In the genomic region with DNA sequence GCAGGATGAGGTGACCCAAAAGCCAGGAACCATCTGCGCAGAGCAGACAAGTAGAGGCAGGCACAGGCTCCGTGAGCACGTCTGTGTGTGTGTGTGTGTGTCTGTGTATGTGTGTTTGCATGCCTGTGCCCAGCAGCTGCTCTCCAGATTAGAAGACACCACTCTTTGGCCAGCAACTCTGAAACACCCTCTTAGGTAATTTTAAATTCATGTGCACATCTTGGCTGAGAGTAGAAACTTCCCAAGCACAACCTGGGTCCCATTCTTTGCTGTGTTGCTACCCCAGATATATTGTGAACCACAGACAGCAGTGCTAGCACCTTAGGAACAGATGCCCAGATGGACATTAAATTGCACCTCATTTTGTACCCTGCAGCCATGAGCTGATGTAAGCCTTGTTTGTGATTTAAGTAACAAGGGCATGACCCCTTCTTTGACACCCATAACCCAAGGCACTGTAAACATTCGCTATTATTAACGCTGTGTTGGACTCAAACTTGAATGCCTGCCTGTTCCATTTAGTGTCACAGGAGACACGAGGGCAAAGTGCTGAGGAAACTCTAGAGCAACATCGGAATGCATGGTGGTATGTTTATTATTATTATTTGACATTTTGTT, we compare ENCODE assay signal across 1 cellular context.
TF ChIP-seq lines count a peak whose summit lies in the region.

A gene (minus strand): TSS at position 89 of the 618 bp plus-strand sequence.

TF ChIP-seq in SK-N-SH treated with all-trans-retinoic acid at 6 μM for 48 hours, 23 proteins besides CTCF, POLR2A, EP300 and RAD21 (continued from another document):
- TF ChIP-seq, protein P1, sequence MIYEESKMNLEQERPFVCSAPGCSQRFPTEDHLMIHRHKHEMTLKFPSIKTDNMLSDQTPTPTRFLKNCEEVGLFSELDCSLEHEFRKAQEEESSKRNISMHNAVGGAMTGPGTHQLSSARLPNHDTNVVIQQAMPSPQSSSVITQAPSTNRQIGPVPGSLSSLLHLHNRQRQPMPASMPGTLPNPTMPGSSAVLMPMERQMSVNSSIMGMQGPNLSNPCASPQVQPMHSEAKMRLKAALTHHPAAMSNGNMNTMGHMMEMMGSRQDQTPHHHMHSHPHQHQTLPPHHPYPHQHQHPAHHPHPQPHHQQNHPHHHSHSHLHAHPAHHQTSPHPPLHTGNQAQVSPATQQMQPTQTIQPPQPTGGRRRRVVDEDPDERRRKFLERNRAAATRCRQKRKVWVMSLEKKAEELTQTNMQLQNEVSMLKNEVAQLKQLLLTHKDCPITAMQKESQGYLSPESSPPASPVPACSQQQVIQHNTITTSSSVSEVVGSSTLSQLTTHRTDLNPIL (CRISPR knock-in tag; IDR thresholded peaks at IDR 0.05; ENCODE audit: low read depth), result no peak
- TF ChIP-seq TOX (CRISPR knock-in tag; IDR thresholded peaks at IDR 0.05; ENCODE audit: borderline replicate concordance) (no peak), ZNF70 (CRISPR knock-in tag; IDR thresholded peaks at IDR 0.05) (no peak), BACH2 (CRISPR knock-in tag; IDR thresholded peaks at IDR 0.05; ENCODE audit: borderline replicate concordance) (no peak), RARB (CRISPR knock-in tag; IDR thresholded peaks at IDR 0.05) (no peak), ZFP3 (CRISPR knock-in tag; IDR thresholded peaks at IDR 0.05) (no peak), ISL1 (CRISPR knock-in tag; IDR thresholded peaks at IDR 0.05) (no peak), PPARA (CRISPR knock-in tag; IDR thresholded peaks at IDR 0.05; ENCODE audit: borderline replicate concordance) (no peak), ZNF8 (CRISPR knock-in tag; IDR thresholded peaks at IDR 0.05) (no peak)
TF ChIP-seq in SK-N-SH treated with all-trans-retinoic acid at 6 μM for 48 hours: peak in this region for 0.
